In the genomic region with DNA sequence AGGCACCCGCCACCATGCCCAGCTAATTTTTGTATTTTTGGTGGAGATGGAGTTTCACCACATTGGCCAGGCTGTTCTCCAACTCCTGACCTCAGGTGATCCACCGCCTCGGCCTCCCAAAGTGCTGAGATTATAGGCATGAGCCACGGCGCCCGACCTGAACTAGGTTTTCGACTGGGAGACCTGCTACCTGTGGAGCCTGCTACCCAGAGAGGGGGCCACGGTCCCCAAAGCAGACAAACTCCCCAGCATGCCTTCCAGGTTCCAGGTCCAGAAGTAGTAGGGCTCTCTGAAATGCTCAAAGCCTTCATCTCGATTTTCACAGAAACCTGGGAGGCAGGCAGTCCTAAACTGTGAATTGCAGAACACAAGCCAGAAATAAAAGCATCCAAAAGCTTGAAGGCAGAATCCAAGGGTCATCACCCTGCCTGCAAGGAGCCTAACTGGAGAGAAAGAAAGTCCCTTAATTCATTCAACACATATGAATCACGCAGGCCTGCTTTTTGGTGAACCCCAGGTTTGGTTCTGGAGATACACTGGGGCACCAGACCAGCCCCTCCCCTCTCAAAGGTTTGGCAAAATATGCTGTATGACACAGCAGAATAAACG, we compare ENCODE assay signal across 8 cellular contexts. TPM values are rescaled to one million over a fixed set of nuclear protein-coding genes. Genes with fewer than 3 reads are reported as not detected.
DNase-seq lines count a peak whose midpoint lies in the region; ATAC-seq and TF ChIP-seq lines count a peak whose summit lies in the region.

No MANE protein-coding gene starts in this region.

- H3K36me3 ChIP-seq in GM23248 (ENCODE audit: low read depth) (no peaks in the 10 kb centered on the region), aorta (ENCODE audit: control insufficient read depth in 1 of 2, insufficient read depth in 2 of 2, low read length in 1 of 2) (no peaks in the 10 kb centered on the region)

- ATAC-seq in foreskin keratinocyte (no peak), GM18517 (IDR thresholded peaks at IDR 0.05; ENCODE audit: unreplicated experiment) (no peak), aorta (ENCODE audit: low FRiP score) (no peak)

- peak overlapping the region; percentile 86 for H2AFZ ChIP-seq in GM23248

- no peaks in the 10 kb centered on the region for H3K9me3 Mint-ChIP-seq in activated CD4-positive, alpha-beta memory T cell treated with anti-CD3 and anti-CD28 coated beads for 36 hours

- H3K36me3 Mint-ChIP-seq in activated CD4-positive, alpha-beta memory T cell treated with anti-CD3 and anti-CD28 coated beads for 36 hours = peaks cover 3% of the 10 kb centered on the region

- CTCF ChIA-PET in activated CD4-positive, alpha-beta memory T cell treated with anti-CD3 and anti-CD28 coated beads for 36 hours (lab: Charles Lee) = interaction anchor here (0.6 to 13.6 kb wide), 16 partner anchors 11 to 306 kb away, joined by 3 to 461 read pairs (median 4); partner anchors contain the start of gene SLC22A5

- POLR2A ChIA-PET in activated CD4-positive, alpha-beta memory T cell treated with anti-CD3 and anti-CD28 coated beads for 36 hours (lab: Charles Lee) = interaction anchor here (1.0 to 7.4 kb wide), 18 partner anchors 8 to 393 kb away, joined by 3 to 103 read pairs (median 6); partner anchors contain the start of genes IRF1 and SLC22A4

- peaks cover 25% of the 10 kb centered on the region for H3K4me1 ChIP-seq in GM23248 (ENCODE audit: insufficient read depth)
- peaks cover 17% of the 10 kb centered on the region for H3K4me1 ChIP-seq in foreskin keratinocyte
- no peaks in the 10 kb centered on the region for H3K4me1 ChIP-seq in aorta (ENCODE audit: control insufficient read depth in 1 of 2, insufficient read depth in 2 of 2, low read length in 2 of 2)

- H3K4me3 ChIP-seq in GM23248 (peak overlapping the region; percentile 85), skeletal muscle cell (ENCODE audit: low read depth, low read length) (peak overlapping the region; percentile 58), aorta (ENCODE audit: low read length in 2 of 2) (no peak overlapping the region)

- peaks cover 57% of the 10 kb centered on the region for H3K4me1 Mint-ChIP-seq in activated CD4-positive, alpha-beta memory T cell treated with anti-CD3 and anti-CD28 coated beads for 36 hours (ENCODE audit: low read depth)

- H3K9ac ChIP-seq in GM23248 = peak overlapping the region; percentile 90

- peak overlapping the region; percentile 84 for H3K4me2 ChIP-seq in GM23248 (ENCODE audit: unreplicated experiment)

- no peaks in the 10 kb centered on the region for H4K20me1 ChIP-seq in GM23248 (ENCODE audit: insufficient read depth)

- H3K27me3 ChIP-seq in GM23248 (replicated peaks; ENCODE audit: insufficient read depth) (no peaks in the 10 kb centered on the region), foreskin keratinocyte (no peaks in the 10 kb centered on the region), aorta (ENCODE audit: control insufficient read depth in 1 of 2, insufficient read depth in 2 of 2, low read length in 1 of 2) (no peaks in the 10 kb centered on the region)

- peak overlapping the region; percentile 98 for H3K27ac Mint-ChIP-seq in activated CD4-positive, alpha-beta memory T cell treated with anti-CD3 and anti-CD28 coated beads for 36 hours

- H3K27ac ChIP-seq in GM23248 = peak overlapping the region; percentile 82
- peak overlapping the region; percentile 53 for H3K27ac ChIP-seq in foreskin keratinocyte
- peak overlapping the region in 1 of 2 donors; percentile 96 for H3K27ac ChIP-seq in aorta (ENCODE audit: low read depth in 1 of 2, low read length in 2 of 2)

- in situ Hi-C loops in GM23248 (cut with MboI) = no loop called here

- TF ChIP-seq CTCF in foreskin keratinocyte (conservative IDR thresholded peaks at IDR 0.05) = no peak

- H3K9me3 ChIP-seq in GM23248 (ENCODE audit: low read depth) = no peaks in the 10 kb centered on the region
- no peaks in the 10 kb centered on the region for H3K9me3 ChIP-seq in aorta (ENCODE audit: control insufficient read depth, low read length)

- H3K27me3 Mint-ChIP-seq in activated CD4-positive, alpha-beta memory T cell treated with anti-CD3 and anti-CD28 coated beads for 36 hours = no peaks in the 10 kb centered on the region

- peaks cover 22% of the 10 kb centered on the region for H3F3A ChIP-seq in GM23248 (ENCODE audit: insufficient read depth)

- H3K9me2 ChIP-seq in GM23248 (ENCODE audit: insufficient read depth) = no peaks in the 10 kb centered on the region

- DNase-seq in GM23248 (no peak), foreskin keratinocyte (no peak), skeletal muscle cell (ENCODE audit: low read depth) (no peak), iPS-NIHi11 (ENCODE audit: low spot score) (no peak), HK-2 (ENCODE audit: unreplicated experiment) (no peak), aorta (no peak)
- no peak for DNase-seq in activated CD4-positive, alpha-beta memory T cell treated with anti-CD3 and anti-CD28 coated beads for 36 hours

- H3K79me2 ChIP-seq in GM23248 (ENCODE audit: insufficient read depth) = no peaks in the 10 kb centered on the region

- H3K4me3 Mint-ChIP-seq in activated CD4-positive, alpha-beta memory T cell treated with anti-CD3 and anti-CD28 coated beads for 36 hours = peak overlapping the region; percentile 89

- intact Hi-C loops in activated CD4-positive, alpha-beta memory T cell treated with anti-CD3 and anti-CD28 coated beads for 36 hours (cut with micrococcal nuclease) = loop anchor here (1.0 to 10.0 kb wide), 5 partner anchors 62 to 950 kb away; partner anchors contain the start of genes RAD50 and RAPGEF6
- intact Hi-C loops in aorta (cut with DNase I) = loop anchor here (10.0 kb wide), 2 partner anchors 230 to 240 kb away; partner anchors contain the start of gene PDLIM4 (in 1 of the 2)

- 68 to 70% methylated on average over 11 of the region's 11 CpGs for WGBS in GM23248 (ENCODE audit: low coverage in 1 of 2, low lambda C conversion rate in 2 of 2, missing lambda C conversion rate in 2 of 2), 2 experiments
- WGBS in aorta, 2 donors = 58 to 62% methylated on average over 11 of the region's 11 CpGs

RNA-seq across cellular contexts. Expression of gene IRF1, which starts 4.6 kb away (rescaled TPM):
- 6.2 and 10.4 TPM in 2 replicates for total RNA-seq in GM23248 (2014; rRNA removed; shearing (Covaris generic))
- polyA plus RNA-seq in GM23248 (2016; fragmentation: Nextera tagmentation; extraction: Ambion mirVana) = 21.7 and 22.2 TPM in 2 replicates
- total RNA-seq in activated CD4-positive, alpha-beta memory T cell treated with anti-CD3 and anti-CD28 coated beads for 36 hours = 100 to 1,000 TPM; 104 to 106 TPM
- 24.0 and 31.5 TPM in 2 replicates for total RNA-seq in foreskin keratinocyte
- polyA plus RNA-seq in foreskin keratinocyte = 18.0 and 22.7 TPM in 2 replicates
- 10 to 100 TPM; 26.8 to 36.1 TPM for total RNA-seq in aorta
- polyA plus RNA-seq in aorta = 10 to 100 TPM; 12.9 to 13.1 TPM

RNA-seq across cellular contexts. Expression of gene IL5, which starts 48.2 kb away (rescaled TPM):
- not detected in 2 replicates for total RNA-seq in GM23248 (2014; rRNA removed; shearing (Covaris generic))
- not detected in 2 replicates for polyA plus RNA-seq in GM23248 (2016; fragmentation: Nextera tagmentation; extraction: Ambion mirVana)
- total RNA-seq in activated CD4-positive, alpha-beta memory T cell treated with anti-CD3 and anti-CD28 coated beads for 36 hours = 1 to 10 TPM; 4.1 to 5.0 TPM
- not detected in 2 replicates for total RNA-seq in foreskin keratinocyte
- polyA plus RNA-seq in foreskin keratinocyte = not detected in 2 replicates
- total RNA-seq in aorta = not detected
- polyA plus RNA-seq in aorta = not detected

Comparison
In these comparisons a context has a peak if more than half of its experiments do, and no peak if none do; other contexts are left out.
1. H3K4me3 ChIP-seq: peak in GM23248 (single experiment) and skeletal muscle cell (single experiment); none in aorta (0 of 2).